17 cellular contexts compared by ENCODE assay signal in the genomic region with DNA sequence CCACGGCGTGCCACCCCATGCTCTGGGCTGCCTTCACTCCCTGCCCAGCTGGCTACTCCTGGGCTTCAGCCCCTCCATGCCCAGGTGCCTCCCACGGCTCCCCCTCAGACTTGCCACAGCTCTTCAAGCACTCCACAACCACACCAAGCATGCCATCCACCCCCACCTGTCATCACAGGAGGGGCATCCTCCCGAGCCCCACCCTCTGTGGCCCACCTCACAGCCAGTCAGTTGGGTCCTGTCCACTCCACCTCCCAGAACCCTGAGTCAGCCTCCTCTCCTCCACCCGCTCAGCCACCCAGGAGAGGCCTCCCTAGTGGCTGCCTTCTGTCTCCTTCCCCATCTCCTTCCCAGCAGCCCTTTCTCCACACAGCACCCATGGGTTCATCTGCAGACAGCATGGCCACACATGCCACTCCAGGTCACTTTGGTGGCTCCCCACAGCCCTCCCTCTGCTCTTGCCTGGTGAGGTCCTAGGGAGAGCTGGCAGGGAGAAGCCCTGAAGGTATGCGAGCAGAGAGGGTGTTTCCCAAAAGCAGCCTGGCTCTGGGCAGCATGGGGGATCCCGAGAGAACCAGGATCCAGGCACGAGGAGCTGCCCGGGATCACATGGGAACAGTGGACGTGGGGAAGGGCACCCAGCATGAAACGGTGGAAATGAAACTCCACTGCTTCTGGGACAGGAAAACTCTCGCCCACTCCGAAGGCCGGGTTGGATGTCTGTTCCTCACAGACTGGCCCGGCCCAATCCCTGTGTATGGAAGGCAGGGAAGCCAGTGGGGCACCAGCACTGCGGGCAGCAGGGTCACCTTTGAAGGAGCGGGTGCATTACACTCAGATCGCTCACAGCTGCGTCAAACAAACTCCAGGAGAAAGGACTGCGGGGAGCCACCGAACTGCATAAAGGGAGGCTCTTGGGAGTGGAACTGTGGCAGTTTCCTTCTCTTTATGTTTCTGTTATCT. TPM values are rescaled to one million over a fixed set of nuclear protein-coding genes. Genes with fewer than 3 reads are reported as not detected.
DNase-seq lines count a peak whose midpoint lies in the region; ATAC-seq and TF ChIP-seq lines count a peak whose summit lies in the region.
"Had no signal": no experiment of that assay in that cellular context is flagged by ENCODE, and none has a peak within 500 bp of the region (broad histone marks: within the 10 kb centered on the region; RNA-seq: fewer than 3 reads in every experiment).

No MANE protein-coding gene starts in this region.

- POLR2A ChIA-PET in SK-N-SH (lab: Yijun Ruan, JAX), result no interaction called here

- H3K27ac ChIP-seq in SK-N-SH (ENCODE audit: low read depth in 2 of 2, low read length in 1 of 2), result no peak overlapping the region
- H3K27ac ChIP-seq in osteoblast (ENCODE audit: low read depth, low read length), result no peak overlapping the region
- H3K27ac ChIP-seq: 22Rv1 had no signal

- H3K79me2 ChIP-seq in SK-N-SH (ENCODE audit: insufficient read depth), result 0 out of 2 replicates have a peak, but pooled peaks cover under 1% of the 10 kb centered on the region
- H3K79me2 ChIP-seq in osteoblast (ENCODE audit: insufficient read depth, low read length), result no peaks in the 10 kb centered on the region

- H3K36me3 ChIP-seq in SK-N-SH (replicated peaks in 1 of 2; ENCODE audit: control insufficient read depth in 1 of 2, insufficient read depth in 2 of 2, low read length in 1 of 2) (no peaks in the 10 kb centered on the region), osteoblast (ENCODE audit: insufficient read depth, low read length) (no peaks in the 10 kb centered on the region)

- TF ChIP-seq RAD21 in SK-N-SH (IDR thresholded peaks at IDR 0.05; ENCODE audit: low read length), result no peak

- H3K4me1 ChIP-seq in SK-N-SH (ENCODE audit: control insufficient read depth in 1 of 2, insufficient read depth in 2 of 2, low read depth in 1 of 2, low read length in 1 of 2), result peaks cover 0 to 6% of the 10 kb centered on the region in 2 experiments; a peak in 1 of 4 replicates
- H3K4me1 ChIP-seq in osteoblast (ENCODE audit: insufficient read depth, low read length), result peaks cover 7% of the 10 kb centered on the region

- H3K4me2 ChIP-seq in SK-N-SH (no peak overlapping the region), osteoblast (ENCODE audit: insufficient read depth, low read length) (no peak overlapping the region)

- TF ChIP-seq EP300 in SK-N-SH (IDR thresholded peaks at IDR 0.05; ENCODE audit: borderline replicate concordance in 1 of 2, low read depth in 1 of 2, low read length in 1 of 2), result no peak

- H3K27me3 ChIP-seq in SK-N-SH (ENCODE audit: insufficient read depth) (peaks cover 11% of the 10 kb centered on the region; the same call in 1 of the 2 replicates), osteoblast (ENCODE audit: insufficient read depth, low read length) (peaks cover 34% of the 10 kb centered on the region)

- H4K20me1 ChIP-seq in SK-N-SH (ENCODE audit: insufficient read depth), result no peaks in the 10 kb centered on the region
- peaks cover 2% of the 10 kb centered on the region for H4K20me1 ChIP-seq in osteoblast (ENCODE audit: insufficient read depth, low read length)

- DNase-seq in SK-N-SH (peak; percentile 18), left ventricle myocardium superior (peak; percentile 60), osteoblast (ENCODE audit: insufficient read length, low spot score, missing footprints) (peak; percentile 92), ureter (ENCODE audit: low spot score) (peak; percentile 40), COR-L47 (lab: John Stamatoyannopoulos, UW) (no peak), NCI-H1694 (lab: John Stamatoyannopoulos, UW) (no peak)
- DNase-seq: activated B cell treated with CpG ODN at 0.5 μM for 24 hours; activated T-cell treated with anti-CD3 and anti-CD28 coated beads, Interleukin-2, amount 50 U/mL, for 24 hours; NCI-H1436 treated with DMSO at 0.1 percent for 48 hours; SIG-M5 had no signal

- H3K9me2 ChIP-seq in SK-N-SH, result no peaks in the 10 kb centered on the region

- TF ChIP-seq CTCF in SK-N-SH (IDR thresholded peaks at IDR 0.05) (no peak), osteoblast (IDR thresholded peaks at IDR 0.05; ENCODE audit: extremely low read depth, low read depth, low read length) (no peak)

- intact Hi-C loops in left ventricle myocardium superior (cut with micrococcal nuclease), result no loop called here

- CTCF ChIA-PET in SK-N-SH (lab: Yijun Ruan, JAX), result interaction anchor here (0.9 to 1.4 kb wide), 3 partner anchors 22 to 81 kb away, joined by 3 read pairs; no protein-coding TSS in a partner anchor

- H3K9ac ChIP-seq in SK-N-SH, result no peak overlapping the region

- no peaks in the 10 kb centered on the region for H3K9me3 ChIP-seq in SK-N-SH
- no peaks in the 10 kb centered on the region for H3K9me3 ChIP-seq in osteoblast (ENCODE audit: low read depth, low read length)

- ATAC-seq in SK-N-SH treated with all-trans-retinoic acid at 6 μM for 48 hours (no peak), left ventricle myocardium superior (peak; percentile 52), GM21737 (IDR thresholded peaks at IDR 0.05; ENCODE audit: unreplicated experiment) (no peak)
- ATAC-seq: GM12878, HCT116 had no signal

- H3K4me3 ChIP-seq in SK-N-SH (ENCODE audit: low read depth in 2 of 2, low read length in 1 of 2) (no peak overlapping the region), osteoblast (ENCODE audit: insufficient read depth, low read length) (no peak overlapping the region)
- H3K4me3 ChIP-seq: GM12878 had no signal

- no peaks in the 10 kb centered on the region for H3F3A ChIP-seq in SK-N-SH (replicated peaks; ENCODE audit: insufficient read depth)

- H2AFZ ChIP-seq in SK-N-SH (ENCODE audit: low read depth), result no peak overlapping the region
- no peak overlapping the region for H2AFZ ChIP-seq in osteoblast (ENCODE audit: low read length)

- 90% methylated on average over 21 of the region's 21 CpGs for WGBS in SK-N-SH (ENCODE audit: low lambda C conversion rate)

TF ChIP-seq in SK-N-SH, 30 proteins besides CTCF, POLR2A, EP300 and RAD21 (continues in another document):
- TF ChIP-seq RFX5 (IDR thresholded peaks at IDR 0.05; ENCODE audit: low read length), result no peak
- TF ChIP-seq POLR2AphosphoS5 (IDR thresholded peaks at IDR 0.05; ENCODE audit: low read depth, low read length), result no peak
- TF ChIP-seq SIN3A (IDR thresholded peaks at IDR 0.05; ENCODE audit: borderline replicate concordance, low read depth, low read length), result no peak
- TF ChIP-seq CHD2 (IDR thresholded peaks at IDR 0.05; ENCODE audit: low read length, partially characterized antibody), result no peak
- TF ChIP-seq FOXM1 (IDR thresholded peaks at IDR 0.05; ENCODE audit: low read depth), result no peak
- no peak for TF ChIP-seq TEAD4 (IDR thresholded peaks at IDR 0.05; ENCODE audit: borderline replicate concordance, insufficient read depth)

TF ChIP-seq in SK-N-SH treated with all-trans-retinoic acid at 6 μM for 48 hours, 23 proteins besides CTCF, POLR2A, EP300 and RAD21 (continues in another document):
- no peak for TF ChIP-seq ESRRG (CRISPR knock-in tag; IDR thresholded peaks at IDR 0.05)
- TF ChIP-seq SNAI2 (CRISPR knock-in tag; IDR thresholded peaks at IDR 0.05), result no peak
- TF ChIP-seq, protein P1, sequence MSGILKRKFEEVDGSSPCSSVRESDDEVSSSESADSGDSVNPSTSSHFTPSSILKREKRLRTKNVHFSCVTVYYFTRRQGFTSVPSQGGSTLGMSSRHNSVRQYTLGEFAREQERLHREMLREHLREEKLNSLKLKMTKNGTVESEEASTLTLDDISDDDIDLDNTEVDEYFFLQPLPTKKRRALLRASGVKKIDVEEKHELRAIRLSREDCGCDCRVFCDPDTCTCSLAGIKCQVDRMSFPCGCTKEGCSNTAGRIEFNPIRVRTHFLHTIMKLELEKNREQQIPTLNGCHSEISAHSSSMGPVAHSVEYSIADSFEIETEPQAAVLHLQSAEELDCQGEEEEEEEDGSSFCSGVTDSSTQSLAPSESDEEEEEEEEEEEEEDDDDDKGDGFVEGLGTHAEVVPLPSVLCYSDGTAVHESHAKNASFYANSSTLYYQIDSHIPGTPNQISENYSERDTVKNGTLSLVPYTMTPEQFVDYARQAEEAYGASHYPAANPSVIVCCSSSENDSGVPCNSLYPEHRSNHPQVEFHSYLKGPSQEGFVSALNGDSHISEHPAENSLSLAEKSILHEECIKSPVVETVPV (CRISPR knock-in tag; IDR thresholded peaks at IDR 0.05), result no peak
- TF ChIP-seq RARB (CRISPR knock-in tag; IDR thresholded peaks at IDR 0.05), result no peak
- TF ChIP-seq ARNTL (CRISPR knock-in tag; IDR thresholded peaks at IDR 0.05; ENCODE audit: borderline replicate concordance, low read depth), result no peak
- no peak for TF ChIP-seq BACH2 (CRISPR knock-in tag; IDR thresholded peaks at IDR 0.05; ENCODE audit: borderline replicate concordance)
- TF ChIP-seq ZC3H10 (CRISPR knock-in tag; IDR thresholded peaks at IDR 0.05), result no peak
- no peak for TF ChIP-seq TOX (CRISPR knock-in tag; IDR thresholded peaks at IDR 0.05; ENCODE audit: borderline replicate concordance)
- no peak for TF ChIP-seq ZFP3 (CRISPR knock-in tag; IDR thresholded peaks at IDR 0.05)

RNA-seq across cellular contexts. Expression of gene LIMS2, which starts 2.7 kb away (rescaled TPM):
- 2.2 and 2.7 TPM in 2 replicates for polyA plus RNA-seq in SK-N-SH (2012; rRNA removed)
- polyA plus RNA-seq in SK-N-SH (2012; cell fraction: cytosol; rRNA removed), result 1.3 and 1.8 TPM in 2 replicates
- polyA plus RNA-seq in SK-N-SH (2012; cell fraction: nucleus; rRNA removed), result 13.9 and 22.5 TPM in 2 replicates
- total RNA-seq in left ventricle myocardium superior (274 TPM), osteoblast (11.2 and 14.8 TPM in 2 replicates), ureter (112 TPM)
- polyA plus RNA-seq: neural cell had no signal

RNA-seq across cellular contexts. Expression of gene GPR17, which starts 26.7 kb away (rescaled TPM):
- 0.03 TPM in 1 of 2 replicates, not detected in the other for polyA plus RNA-seq in SK-N-SH (2012; rRNA removed)
- polyA plus RNA-seq in SK-N-SH (2012; cell fraction: cytosol; rRNA removed), result not detected in 2 replicates
- not detected in 2 replicates for polyA plus RNA-seq in SK-N-SH (2012; cell fraction: nucleus; rRNA removed)
- total RNA-seq in left ventricle myocardium superior (0.25 TPM), osteoblast (not detected in 2 replicates), ureter (not detected)
- total RNA-seq: activated B cell treated with CpG ODN at 0.5 μM for 24 hours, epithelial cell of proximal tubule, GM12878 had no signal
- polyA plus RNA-seq: GM12878, neural cell had no signal

RNA-seq across cellular contexts. Expression of gene SFT2D3, which starts 28.7 kb away (rescaled TPM):
- 3.2 and 3.9 TPM in 2 replicates for polyA plus RNA-seq in SK-N-SH (2012; rRNA removed)
- polyA plus RNA-seq in SK-N-SH (2012; cell fraction: cytosol; rRNA removed), result 3.9 and 4.8 TPM in 2 replicates
- polyA plus RNA-seq in SK-N-SH (2012; cell fraction: nucleus; rRNA removed), result 1.5 and 2.2 TPM in 2 replicates
- 3.1 TPM for total RNA-seq in left ventricle myocardium superior
- 5.8 and 6.5 TPM in 2 replicates for total RNA-seq in osteoblast
- total RNA-seq in ureter, result 7.3 TPM

Comparison
In these comparisons a context has a peak if more than half of its experiments do, and no peak if none do; other contexts are left out.
1. DNase-seq: peak in SK-N-SH (single experiment), left ventricle myocardium superior (single experiment), osteoblast (single experiment) and ureter (single experiment); none in COR-L47 (single experiment) and NCI-H1694 (single experiment).